26 cellular contexts compared by ENCODE assay signal in genomic region chr5:149757956-149758355, GRCh38. TPM values are rescaled to one million over a fixed set of nuclear protein-coding genes. Genes with fewer than 3 reads are reported as not detected.
A peak's percentile ranks its signal among the peaks of the same experiment; 100 is the strongest.
DNase-seq lines count a peak whose midpoint lies in the region; ATAC-seq and TF ChIP-seq lines count a peak whose summit lies in the region.
"Had no signal": no experiment of that assay in that cellular context is flagged by ENCODE, and none has a peak within 500 bp of the region (broad histone marks: within the 10 kb centered on the region; RNA-seq: fewer than 3 reads in every experiment).

No MANE protein-coding gene starts in this region.

- ATAC-seq in left ventricle myocardium superior (no peak), psoas muscle (peak in 3 of 4 donors; percentile 14 to 38 (median 33)), upper lobe of right lung (peak; percentile 13), HG02642 (IDR thresholded peaks at IDR 0.05; ENCODE audit: poor library complexity, unreplicated experiment) (no peak), GM21423 (IDR thresholded peaks at IDR 0.05; ENCODE audit: unreplicated experiment) (no peak)
- ATAC-seq: HCT116, WTC11 had no signal

- H3K4me3 ChIP-seq in left ventricle myocardium inferior: no peak overlapping the region
- H3K4me3 ChIP-seq in psoas muscle: no peak overlapping the region
- no peak overlapping the region for H3K4me3 ChIP-seq in upper lobe of right lung
- no peak overlapping the region for H3K4me3 ChIP-seq in brain microvascular endothelial cell (ENCODE audit: low read depth, low read length)
- H3K4me3 ChIP-seq: lung, neural progenitor cell, right atrium auricular region, SJSA1 had no signal

- intact Hi-C loops in left ventricle myocardium inferior (cut with micrococcal nuclease) (no loop called here), left ventricle myocardium superior (cut with micrococcal nuclease) (no loop called here), psoas muscle (cut with DNase I) (loop anchor here in 1 of 2 donors (5.0 kb wide), 1 partner anchor 74 kb away; no protein-coding TSS in a partner anchor), upper lobe of right lung (cut with DNase I) (no loop called here)

- no peaks in the 10 kb centered on the region for H3K9me3 ChIP-seq in left ventricle myocardium inferior (replicated peaks)
- no peaks in the 10 kb centered on the region for H3K9me3 ChIP-seq in psoas muscle
- H3K9me3 ChIP-seq in upper lobe of right lung: no peaks in the 10 kb centered on the region
- H3K9me3 ChIP-seq: right atrium auricular region, SJSA1 had no signal

- in situ Hi-C loops in brain microvascular endothelial cell (cut with HindIII; ENCODE audit: low pct_ligation_motif_present, low sequenced_read_pairs): no loop called here

- H3K27ac ChIP-seq in left ventricle myocardium inferior (replicated peaks) (peak overlapping the region; percentile 51), psoas muscle (peak overlapping the region; percentile 43), upper lobe of right lung (no peak overlapping the region), brain microvascular endothelial cell (no peak overlapping the region)
- H3K27ac ChIP-seq: epithelial cell of prostate, neural progenitor cell, parathyroid adenoma, right atrium auricular region, SJSA1 had no signal

- H3K4me1 ChIP-seq in left ventricle myocardium inferior: peaks cover 77% of the 10 kb centered on the region
- H3K4me1 ChIP-seq in psoas muscle: peaks cover 73% of the 10 kb centered on the region
- H3K4me1 ChIP-seq in upper lobe of right lung: no peaks in the 10 kb centered on the region
- H3K4me1 ChIP-seq: neural progenitor cell, parathyroid adenoma, SJSA1 had no signal

- DNase-seq in left ventricle myocardium inferior: no peak
- DNase-seq in left ventricle myocardium superior: no peak
- peak; percentile 23 for DNase-seq in kidney glomerular epithelial cell (lab: John Stamatoyannopoulos, UW)
- no peak for DNase-seq in psoas muscle
- DNase-seq in upper lobe of right lung: peak; percentile 42
- no peak for DNase-seq in brain microvascular endothelial cell
- DNase-seq: activated CD4-positive, alpha-beta T cell treated with anti-CD3 and anti-CD28 coated beads, Interleukin-2, amount 10 ng/mL, durations not matched to agents 7 days and 5 days; activated effector memory CD4-positive, alpha-beta T cell treated with Interleukin-2 at 50 U/mL for 16 hours; activated T-cell treated with anti-CD3 and anti-CD28 coated beads, Interleukin-2, amount 50 U/mL, for 1 hour; Calu3; effector CD8-positive, alpha-beta T cell; GDM1; head of caudate nucleus; islet precursor cell; NCI-H2107; stimulated activated CD4-positive, alpha-beta T cell treated with anti-CD3 and anti-CD28 coated beads, Interleukin-4, amount 100 ng/mL, for 24 hours had no signal

- H3K27me3 ChIP-seq in left ventricle myocardium inferior (ENCODE audit: low read depth): no peaks in the 10 kb centered on the region
- H3K27me3 ChIP-seq in psoas muscle (ENCODE audit: insufficient read depth in 3 of 3, low read length in 2 of 3): no peaks in the 10 kb centered on the region
- H3K27me3 ChIP-seq in upper lobe of right lung: no peaks in the 10 kb centered on the region
- no peaks in the 10 kb centered on the region for H3K27me3 ChIP-seq in brain microvascular endothelial cell (replicated peaks)
- H3K27me3 ChIP-seq: neural progenitor cell, right atrium auricular region had no signal

- TF ChIP-seq CTCF in left ventricle myocardium inferior (IDR thresholded peaks at IDR 0.05; ENCODE audit: borderline replicate concordance): no peak
- TF ChIP-seq CTCF in psoas muscle (IDR thresholded peaks at IDR 0.05): no peak
- no peak for TF ChIP-seq CTCF in upper lobe of right lung (IDR thresholded peaks at IDR 0.05)
- TF ChIP-seq CTCF in brain microvascular endothelial cell (IDR thresholded peaks at IDR 0.05; ENCODE audit: low read depth, low read length, missing control alignments): no peak

- H3K36me3 ChIP-seq in left ventricle myocardium inferior (no peaks in the 10 kb centered on the region), psoas muscle (ENCODE audit: insufficient read depth in 1 of 2, low read depth in 1 of 2) (no peaks in the 10 kb centered on the region), upper lobe of right lung (no peaks in the 10 kb centered on the region), brain microvascular endothelial cell (replicated peaks) (no peaks in the 10 kb centered on the region)
- H3K36me3 ChIP-seq: neural progenitor cell, right atrium auricular region, SJSA1 had no signal

- WGBS in psoas muscle, 3 donors: 64 to 75% (median 70%) methylated on average over 3 of the region's 3 CpGs

RNA-seq across cellular contexts. Expression of gene PPARGC1B, which starts 27.8 kb away (rescaled TPM):
- 28.4 TPM for total RNA-seq in left ventricle myocardium inferior
- 35.1 TPM for total RNA-seq in left ventricle myocardium superior
- 1 to 10 TPM; 4.6 to 9.5 (median 6.8) TPM for total RNA-seq in psoas muscle
- polyA plus RNA-seq in psoas muscle: 1 to 10 TPM in 2 of 3 donors, under 1 TPM in 1; 0.93 to 3.1 (median 2.1) TPM
- total RNA-seq in upper lobe of right lung: 9.8 TPM

Comparison
In these comparisons a context has a peak if more than half of its experiments do, and no peak if none do; other contexts are left out.
1. DNase-seq: peak in kidney glomerular epithelial cell (single experiment) and upper lobe of right lung (single experiment); none in left ventricle myocardium inferior (single experiment), left ventricle myocardium superior (single experiment), psoas muscle (0 of 2) and brain microvascular endothelial cell (single experiment).
2. H3K27ac ChIP-seq: peak in left ventricle myocardium inferior (single experiment) and psoas muscle (single experiment); none in upper lobe of right lung (single experiment) and brain microvascular endothelial cell (single experiment).
3. ATAC-seq: peak in psoas muscle (3 of 4) and upper lobe of right lung (single experiment); none in left ventricle myocardium superior (single experiment), HG02642 (single experiment) and GM21423 (single experiment).